1 cellular context compared by ENCODE assay signal in genomic region chr22:19636696-19637355, GRCh38.
TF ChIP-seq lines count a peak whose summit lies in the region.

No MANE protein-coding gene starts in this region.

TF ChIP-seq in K562, 482 proteins besides CTCF, POLR2A, EP300 and RAD21 (continued from another document):
- TF ChIP-seq E2F1 (CRISPR knock-in tag; IDR thresholded peaks at IDR 0.05) (no peak), KLF1 (tag; IDR thresholded peaks at IDR 0.05) (no peak), ZNF384 (IDR thresholded peaks at IDR 0.05; ENCODE audit: low read depth, low read length) (no peak), ZBED1 (IDR thresholded peaks at IDR 0.05) (no peak), MCM5 (IDR thresholded peaks at IDR 0.05; ENCODE audit: low read depth) (no peak), TEAD1 (CRISPR knock-in tag; IDR thresholded peaks at IDR 0.05) (no peak), NCOA4 (IDR thresholded peaks at IDR 0.05; ENCODE audit: partially characterized antibody) (no peak), NR2C1 (IDR thresholded peaks at IDR 0.05) (peak; percentile 86), NR2C1 (tag; IDR thresholded peaks at IDR 0.05) (peak; percentile 88), ARID1B (IDR thresholded peaks at IDR 0.05) (no peak), FOXM1 (IDR thresholded peaks at IDR 0.05; ENCODE audit: low read depth) (no peak), FOXM1 (CRISPR knock-in tag; IDR thresholded peaks at IDR 0.05; ENCODE audit: low read depth) (no peak), ZNF146 (CRISPR knock-in tag; IDR thresholded peaks at IDR 0.05; ENCODE audit: unreplicated experiment) (no peak), ZBTB34 (CRISPR knock-in tag; IDR thresholded peaks at IDR 0.05) (no peak), TSC22D4 (tag; IDR thresholded peaks at IDR 0.05) (no peak), REST (CRISPR knock-in tag; IDR thresholded peaks at IDR 0.05; ENCODE audit: low read depth) (0 out of 2 replicates have a peak, but pooled peaks have one; percentile 37), ZNF780A (CRISPR knock-in tag; IDR thresholded peaks at IDR 0.05) (no peak), HNRNPK (IDR thresholded peaks at IDR 0.05; ENCODE audit: low read depth, low read length, poor library complexity, severe bottlenecking) (no peak), ERF (CRISPR knock-in tag; IDR thresholded peaks at IDR 0.05) (0 out of 2 replicates have a peak, but pooled peaks have one; percentile 4), TCF15 (CRISPR knock-in tag; IDR thresholded peaks at IDR 0.05) (no peak), NFRKB (IDR thresholded peaks at IDR 0.05; ENCODE audit: low read depth) (no peak), THAP7 (CRISPR knock-in tag; IDR thresholded peaks at IDR 0.05) (no peak), C11orf30 (IDR thresholded peaks at IDR 0.05; ENCODE audit: low read depth) (no peak), ZNF354B (CRISPR knock-in tag; IDR thresholded peaks at IDR 0.05) (no peak)
